In genomic region chr4:2426069-2426397, GRCh38 we compare ENCODE assay signal across 28 cellular contexts. TPM values are rescaled to one million over a fixed set of nuclear protein-coding genes. Genes with fewer than 3 reads are reported as not detected.
"Had no signal": no experiment of that assay in that cellular context is flagged by ENCODE, and none has a peak within 500 bp of the region (broad histone marks: within the 10 kb centered on the region; RNA-seq: fewer than 3 reads in every experiment).

No MANE protein-coding gene starts in this region.

- H3K9me3 ChIP-seq: MG63 had no signal

- FAIRE-seq: TTC549 had no signal

- DNase-seq: activated CD4-positive, alpha-beta T cell treated with anti-CD3 and anti-CD28 coated beads, Interleukin-2, amount 10 ng/mL, durations not matched to agents 24 days and 14 days; activated CD4-positive, alpha-beta T cell treated with anti-CD3 and anti-CD28 coated beads, Interleukin-2, amount 50 U/mL, for 4 hours; activated CD8-positive, alpha-beta T cell treated with anti-CD3 and anti-CD28 coated beads, Interleukin-2, amount 10 ng/mL, durations not matched to agents 7 days and 5 days; activated gamma-delta T cell; activated naive CD4-positive, alpha-beta T cell treated with Interleukin-2 at 50 U/mL for 16 hours; activated T-cell treated with anti-CD3 and anti-CD28 coated beads, Interleukin-2, amount 50 U/mL, for 24 hours; anterior cingulate cortex; brain microvascular endothelial cell; central memory CD4-positive, alpha-beta T cell; Karpas-422; KBM-7; MG63; NCI-H1048; NCI-H1105 treated with DMSO at 0.1 percent for 48 hours; NCI-H1436 treated with DMSO at 0.1 percent for 48 hours; NCI-H1694 treated with DMSO at 0.1 percent for 48 hours; NCI-H2029; NCI-H345; NCI-H524 treated with DMSO at 0.1 percent for 48 hours; SW 1271 had no signal

- H3K4me3 Mint-ChIP-seq: activated CD4-positive, alpha-beta T cell treated with anti-CD3 and anti-CD28 coated beads, Interleukin-2, amount 10 ng/mL, durations not matched to agents 24 days and 14 days; activated CD8-positive, alpha-beta T cell treated with anti-CD3 and anti-CD28 coated beads, Interleukin-2, amount 10 ng/mL, durations not matched to agents 7 days and 5 days; activated naive CD4-positive, alpha-beta T cell treated with anti-CD3 and anti-CD28 coated beads, Interleukin-2, amount 50 U/mL, for 24 hours; activated T-cell treated with anti-CD3 and anti-CD28 coated beads, Interleukin-2, amount 50 U/mL, for 24 hours had no signal

- ATAC-seq: activated CD8-positive, alpha-beta T cell treated with anti-CD3 and anti-CD28 coated beads, Interleukin-2, amount 10 ng/mL, durations not matched to agents 7 days and 5 days; Panc1; Right ventricle myocardium inferior had no signal

- H3K27ac ChIP-seq: brain microvascular endothelial cell had no signal

- H3K27me3 ChIP-seq: MG63 had no signal

- H3K36me3 ChIP-seq: brain microvascular endothelial cell, MG63 had no signal

- H3K9me3 Mint-ChIP-seq: activated CD4-positive, alpha-beta T cell treated with anti-CD3 and anti-CD28 coated beads, Interleukin-2, amount 10 ng/mL, durations not matched to agents 24 days and 14 days; activated naive CD4-positive, alpha-beta T cell treated with anti-CD3 and anti-CD28 coated beads, Interleukin-2, amount 50 U/mL, for 24 hours; activated T-cell treated with anti-CD3 and anti-CD28 coated beads, Interleukin-2, amount 50 U/mL, for 24 hours; activated T-helper 2 cell treated with anti-CD3 and anti-CD28 coated beads, Interferon-gamma antibody, Interleukin-2, Interleukin-4, amounts not matched to agents 10 μg/mL and 5 μg/mL and 100 μg/mL, durations not matched to agents 14 hours and 24 hours and 36 hours had no signal

- H3K4me1 Mint-ChIP-seq: activated CD4-positive, alpha-beta T cell treated with anti-CD3 and anti-CD28 coated beads, Interleukin-2, amount 10 ng/mL, durations not matched to agents 24 days and 14 days; activated naive CD4-positive, alpha-beta T cell treated with anti-CD3 and anti-CD28 coated beads, Interleukin-2, amount 50 U/mL, for 24 hours had no signal

- H3K4me3 ChIP-seq: MG63 had no signal

- H3K27ac Mint-ChIP-seq: activated CD4-positive, alpha-beta T cell treated with anti-CD3 and anti-CD28 coated beads, Interleukin-2, amount 10 ng/mL, durations not matched to agents 24 days and 14 days; activated CD8-positive, alpha-beta T cell treated with anti-CD3 and anti-CD28 coated beads, Interleukin-2, amount 10 ng/mL, durations not matched to agents 7 days and 5 days; activated naive CD4-positive, alpha-beta T cell treated with anti-CD3 and anti-CD28 coated beads, Interleukin-2, amount 50 U/mL, for 24 hours; activated T-cell treated with anti-CD3 and anti-CD28 coated beads, Interleukin-2, amount 50 U/mL, for 24 hours; activated T-helper 2 cell treated with anti-CD3 and anti-CD28 coated beads, Interferon-gamma antibody, Interleukin-2, Interleukin-4, amounts not matched to agents 10 μg/mL and 5 μg/mL and 100 μg/mL, durations not matched to agents 14 hours and 24 hours and 36 hours had no signal

- H3K36me3 Mint-ChIP-seq: activated naive CD4-positive, alpha-beta T cell treated with anti-CD3 and anti-CD28 coated beads, Interleukin-2, amount 50 U/mL, for 24 hours had no signal

RNA-seq across cellular contexts. Expression of gene CFAP99, which starts 7.3 kb away (rescaled TPM):
- total RNA-seq: activated CD4-positive, alpha-beta T cell treated with anti-CD3 and anti-CD28 coated beads, Interleukin-2, amount 10 ng/mL, durations not matched to agents 24 days and 14 days; activated CD8-positive, alpha-beta T cell treated with anti-CD3 and anti-CD28 coated beads, Interleukin-2, amount 10 ng/mL, durations not matched to agents 7 days and 5 days; activated T-helper 2 cell treated with anti-CD3 and anti-CD28 coated beads, Interferon-gamma antibody, Interleukin-2, Interleukin-4, amounts not matched to agents 10 μg/mL and 5 μg/mL and 100 μg/mL, durations not matched to agents 14 hours and 24 hours and 36 hours; NCI-H460; Right ventricle myocardium inferior; T-helper 1 cell treated with Interleukin-12 subunit alpha and Interleukin-12 subunit beta and Interleukin-4 antibody, amounts not matched to agents 30 ng/mL and 1 ng/mL, for 36 hours; T-helper 2 cell treated with Interferon-gamma antibody and Interleukin-4, amounts not matched to agents 100 ng/mL and 5 ng/mL, for 36 hours had no signal
